8 cellular contexts compared by ENCODE assay signal in the genomic region with DNA sequence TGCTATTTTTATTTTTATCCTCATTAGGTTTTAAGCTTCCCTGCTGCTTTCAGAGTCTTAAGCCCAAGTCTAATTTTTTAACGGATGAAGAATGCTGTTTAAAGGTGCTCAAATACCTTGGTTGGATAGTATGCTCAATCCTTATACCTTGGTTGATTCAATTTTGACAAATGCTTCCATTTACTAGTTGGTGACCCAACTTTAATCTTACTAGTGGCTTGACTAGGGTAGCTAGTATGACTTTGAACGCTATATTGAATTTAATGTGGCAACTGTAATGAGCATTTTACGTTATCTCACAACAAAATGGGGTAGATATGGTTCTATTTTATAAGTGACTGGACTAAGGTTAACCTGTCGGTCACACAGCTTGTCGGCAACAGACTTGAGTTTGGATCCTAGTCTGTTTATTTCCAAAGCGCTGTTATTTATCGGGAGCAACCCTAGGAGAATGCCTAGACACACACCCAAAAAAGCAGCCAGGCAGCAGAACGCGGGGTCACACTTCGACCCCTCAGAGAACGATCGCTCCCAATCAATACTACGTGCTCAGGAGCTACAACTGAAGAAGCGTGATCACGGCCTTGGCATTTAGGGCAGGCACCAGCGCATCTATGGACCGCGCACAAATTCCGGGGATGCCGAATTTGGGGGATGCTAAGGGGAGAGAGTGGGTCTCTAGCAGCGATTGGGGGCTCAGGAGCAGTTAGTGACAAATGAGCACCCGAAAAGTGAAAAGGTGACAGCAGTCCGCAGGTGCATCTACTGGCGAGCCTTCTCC. TPM values are rescaled to one million over a fixed set of nuclear protein-coding genes. Genes with fewer than 3 reads are reported as not detected.
DNase-seq lines count a peak whose midpoint lies in the region; ATAC-seq and TF ChIP-seq lines count a peak whose summit lies in the region.

No MANE protein-coding gene starts in this region.

- TF ChIP-seq CTCF in DOHH2 (IDR thresholded peaks at IDR 0.05; ENCODE audit: low read depth, low read length, poor library complexity, severe bottlenecking) (no peak), right lobe of liver (IDR thresholded peaks at IDR 0.05) (no peak), vagina (IDR thresholded peaks at IDR 0.05) (no peak)

- H3K4me3 ChIP-seq in DOHH2 (ENCODE audit: low read length) (peak overlapping the region; percentile 86), right lobe of liver (peak overlapping the region; percentile 58 to 80 (median 78)), vagina (peak overlapping the region; percentile 71 to 89)

- intact Hi-C loops in right lobe of liver (cut with DNase I): no loop called here
- intact Hi-C loops in vagina (cut with DNase I): no loop called here
- intact Hi-C loops in sciatic nerve (cut with DNase I): no loop called here

- H3K36me3 ChIP-seq in DOHH2 (ENCODE audit: control insufficient read depth, low read length) (peaks cover 18% of the 10 kb centered on the region), right lobe of liver (no peaks in the 10 kb centered on the region), vagina (no peaks in the 10 kb centered on the region)

- DNase-seq in activated naive CD8-positive, alpha-beta T cell treated with anti-CD3 and anti-CD28 coated beads for 36 hours: no peak
- DNase-seq in right lobe of liver (no peak), vagina (ENCODE audit: extremely low spot score in 2 of 2) (no peak), DMS79 treated with DMSO at 0.1 percent for 48 hours (lab: John Stamatoyannopoulos, UW) (no peak), NCI-H2171 treated with DMSO at 0.1 percent for 48 hours (lab: John Stamatoyannopoulos, UW) (no peak), sciatic nerve (ENCODE audit: low spot score) (no peak)

- H3K36me3 Mint-ChIP-seq in activated naive CD8-positive, alpha-beta T cell treated with anti-CD3 and anti-CD28 coated beads for 36 hours: peaks cover 22% of the 10 kb centered on the region

- WGBS in right lobe of liver (ENCODE audit: insufficient coverage, low coverage, low lambda C conversion rate, missing lambda C conversion rate): 13% methylated on average over 24 of the region's 24 CpGs

- no peak for TF ChIP-seq POLR2A in right lobe of liver (IDR thresholded peaks at IDR 0.05)
- no peak for TF ChIP-seq POLR2A in vagina (IDR thresholded peaks at IDR 0.05)

- H3K4me1 ChIP-seq in DOHH2 (ENCODE audit: control insufficient read depth, low read length): peaks cover 34% of the 10 kb centered on the region
- H3K4me1 ChIP-seq in right lobe of liver: peaks cover 0 to 41% (median 7%) of the 10 kb centered on the region in 4 donors
- peaks cover 19% of the 10 kb centered on the region for H3K4me1 ChIP-seq in vagina

- H4K20me1 ChIP-seq in DOHH2 (ENCODE audit: control insufficient read depth, insufficient read depth, low read depth, low read length): no peaks in the 10 kb centered on the region

- no peaks in the 10 kb centered on the region for H3K79me2 ChIP-seq in DOHH2 (ENCODE audit: control insufficient read depth, low read length)

- peak overlapping the region; percentile 85 for H3K4me3 Mint-ChIP-seq in activated naive CD8-positive, alpha-beta T cell treated with anti-CD3 and anti-CD28 coated beads for 36 hours

- peak overlapping the region; percentile 89 for H3K4me2 ChIP-seq in DOHH2 (ENCODE audit: low read length)

- H3K27me3 Mint-ChIP-seq in activated naive CD8-positive, alpha-beta T cell treated with anti-CD3 and anti-CD28 coated beads for 36 hours: no peaks in the 10 kb centered on the region

- no peaks in the 10 kb centered on the region for H3F3A ChIP-seq in DOHH2 (ENCODE audit: control insufficient read depth, insufficient read depth)

- peak overlapping the region; percentile 72 for H3K27ac Mint-ChIP-seq in activated naive CD8-positive, alpha-beta T cell treated with anti-CD3 and anti-CD28 coated beads for 36 hours

- ATAC-seq in HG02610 (IDR thresholded peaks at IDR 0.05; ENCODE audit: unreplicated experiment): peak; percentile 2
- ATAC-seq in right lobe of liver: peak in 2 of 4 donors; percentile 0 to 4
- ATAC-seq in sciatic nerve: no peak

- H3K9me2 ChIP-seq in DOHH2 (replicated peaks; ENCODE audit: control insufficient read depth, low read length): no peaks in the 10 kb centered on the region

- H3K4me1 Mint-ChIP-seq in activated naive CD8-positive, alpha-beta T cell treated with anti-CD3 and anti-CD28 coated beads for 36 hours: peaks cover 13% of the 10 kb centered on the region

- no peaks in the 10 kb centered on the region for H3K9me3 ChIP-seq in DOHH2 (ENCODE audit: control insufficient read depth, insufficient read depth, low read length)
- no peaks in the 10 kb centered on the region for H3K9me3 ChIP-seq in right lobe of liver
- no peaks in the 10 kb centered on the region for H3K9me3 ChIP-seq in vagina

- H3K27ac ChIP-seq in DOHH2 (ENCODE audit: low read depth, low read length) (peak overlapping the region; percentile 55; the same call in 1 of the 2 replicates), right lobe of liver (peak overlapping the region in 2 of 3 donors; percentile 77 to 85), vagina (no peak overlapping the region)

- H3K27me3 ChIP-seq in DOHH2 (ENCODE audit: control insufficient read depth, low read length) (no peaks in the 10 kb centered on the region), right lobe of liver (no peaks in the 10 kb centered on the region), vagina (no peaks in the 10 kb centered on the region)

- peaks cover 10% of the 10 kb centered on the region for H3K9me3 Mint-ChIP-seq in activated naive CD8-positive, alpha-beta T cell treated with anti-CD3 and anti-CD28 coated beads for 36 hours

RNA-seq across cellular contexts. Expression of a gene that starts 0.6 kb away (rescaled TPM):
- total RNA-seq in activated naive CD8-positive, alpha-beta T cell treated with anti-CD3 and anti-CD28 coated beads for 36 hours: 10 to 100 TPM; 18.2 to 20.9 TPM
- total RNA-seq in right lobe of liver (10 to 100 TPM; 24.2 to 71.0 (median 47.2) TPM), vagina (14.2 TPM), sciatic nerve (19.3 TPM)

RNA-seq across cellular contexts. Expression of a gene that starts 4.8 kb away (rescaled TPM):
- total RNA-seq in activated naive CD8-positive, alpha-beta T cell treated with anti-CD3 and anti-CD28 coated beads for 36 hours: 1 to 10 TPM in 1 of 2 experiments, under 1 TPM in 1; 0.74 to 1.1 TPM
- total RNA-seq in right lobe of liver (10 to 100 TPM; 19.9 to 53.0 (median 38.9) TPM), vagina (15.7 TPM), sciatic nerve (4.9 TPM)
